In genomic region chr17:50055055-50055425, GRCh38 we compare ENCODE assay signal across 8 cellular contexts. TPM values are rescaled to one million over a fixed set of nuclear protein-coding genes. Genes with fewer than 3 reads are reported as not detected.
A peak's percentile ranks its signal among the peaks of the same experiment; 100 is the strongest.
DNase-seq lines count a peak whose midpoint lies in the region; ATAC-seq and TF ChIP-seq lines count a peak whose summit lies in the region.

No MANE protein-coding gene starts in this region.

- ATAC-seq in left colon (peak; percentile 62), HG03432 (IDR thresholded peaks at IDR 0.05; ENCODE audit: unreplicated experiment) (no peak)

- 8% methylated on average over 14 of the region's 14 CpGs for WGBS in suprapubic skin

- H3K36me3 ChIP-seq in OCI-LY3 (replicated peaks; ENCODE audit: low read depth, low read length): no peaks in the 10 kb centered on the region
- no peaks in the 10 kb centered on the region for H3K36me3 ChIP-seq in suprapubic skin

- no peaks in the 10 kb centered on the region for H3K79me2 ChIP-seq in OCI-LY3 (ENCODE audit: low read length)

- H3K4me1 ChIP-seq in OCI-LY3 (ENCODE audit: low read length): peaks cover 18% of the 10 kb centered on the region
- peaks cover 68% of the 10 kb centered on the region for H3K4me1 ChIP-seq in suprapubic skin

- peak overlapping the region; percentile 91 for H3K4me3 ChIP-seq in OCI-LY3 (ENCODE audit: low read length)
- peak overlapping the region; percentile 76 for H3K4me3 ChIP-seq in suprapubic skin

- H3K27me3 ChIP-seq in OCI-LY3 (ENCODE audit: low read depth, low read length): peaks cover 5% of the 10 kb centered on the region; the same call in 1 of the 2 replicates
- H3K27me3 ChIP-seq in suprapubic skin: no peaks in the 10 kb centered on the region

- H3K9me3 ChIP-seq in OCI-LY3 (ENCODE audit: insufficient read depth, low read length) (no peaks in the 10 kb centered on the region), suprapubic skin (no peaks in the 10 kb centered on the region)

- no peaks in the 10 kb centered on the region for H4K20me1 ChIP-seq in OCI-LY3 (ENCODE audit: insufficient read depth, low read length)

- no peak for TF ChIP-seq EP300 in suprapubic skin (IDR thresholded peaks at IDR 0.05)

- intact Hi-C loops in left colon (cut with DNase I, micrococcal nuclease): no loop called here

- H3K4me2 ChIP-seq in OCI-LY3 (ENCODE audit: low read length): peak overlapping the region; percentile 94

- TF ChIP-seq CTCF in OCI-LY3 (IDR thresholded peaks at IDR 0.05; ENCODE audit: low read depth, low read length): no peak
- TF ChIP-seq CTCF in suprapubic skin (IDR thresholded peaks at IDR 0.05): no peak

- DNase-seq in activated naive CD4-positive, alpha-beta T cell treated with Interleukin-2 at 50 U/mL for 16 hours: peak; percentile 25
- no peak for DNase-seq in activated naive CD4-positive, alpha-beta T cell (lab: John Stamatoyannopoulos, UW)
- DNase-seq in caudate nucleus (lab: John Stamatoyannopoulos, UW) (peak in 27 of 61 donors; percentile 7 to 83 (median 31)), left colon (peak; percentile 77 to 91), suprapubic skin (ENCODE audit: low spot score in 2 of 2) (no peak), HUDEP-2 (lab: John Stamatoyannopoulos, UW; ENCODE audit: unreplicated experiment in 76 of 76) (no peak)

- no peak for TF ChIP-seq POLR2A in suprapubic skin (IDR thresholded peaks at IDR 0.05)

- H3K9ac ChIP-seq in OCI-LY3 (ENCODE audit: low read length): no peak overlapping the region

- H2AFZ ChIP-seq in OCI-LY3 (ENCODE audit: low read depth, low read length): peak overlapping the region; percentile 66; the same call in 1 of the 2 replicates

- H3K27ac ChIP-seq in OCI-LY3 (ENCODE audit: low read length): no peak overlapping the region
- peak overlapping the region; percentile 27 for H3K27ac ChIP-seq in caudate nucleus (ENCODE audit: low read depth, low read length)
- peak overlapping the region; percentile 86 for H3K27ac ChIP-seq in suprapubic skin

RNA-seq across cellular contexts. Expression of gene ITGA3, which starts 0.9 kb away (rescaled TPM):
- 100 to 1,000 TPM; 130 to 170 TPM for total RNA-seq in left colon
- total RNA-seq in suprapubic skin: 100 to 1,000 TPM in 3 of 4 donors, 10 to 100 TPM in 1; 85.9 to 229 (median 198) TPM

RNA-seq across cellular contexts. Expression of gene PDK2, which starts 40.1 kb away (rescaled TPM):
- total RNA-seq in left colon: 10 to 100 TPM; 59.5 to 71.4 TPM
- 100 to 1,000 TPM in 2 of 4 donors, 10 to 100 TPM in 2; 33.2 to 114 (median 69.6) TPM for total RNA-seq in suprapubic skin

Comparison
In these comparisons a context has a peak if more than half of its experiments do, and no peak if none do; other contexts are left out.
1. DNase-seq: peak in activated naive CD4-positive, alpha-beta T cell treated with Interleukin-2 at 50 U/mL for 16 hours (single experiment) and left colon (2 of 2); none in activated naive CD4-positive, alpha-beta T cell (0 of 4), suprapubic skin (0 of 2) and HUDEP-2 (0 of 76).